In genomic region chr2:99970292-99970868, GRCh38 we compare ENCODE assay signal across 21 cellular contexts.
DNase-seq lines count a peak whose midpoint lies in the region; ATAC-seq, FAIRE-seq and TF ChIP-seq lines count a peak whose summit lies in the region.
"Had no signal": no experiment of that assay in that cellular context is flagged by ENCODE, and none has a peak within 500 bp of the region (broad histone marks: within the 10 kb centered on the region; RNA-seq: fewer than 3 reads in every experiment).

No MANE protein-coding gene starts in this region.

- H3K4me2 ChIP-seq in endothelial cell of umbilical vein (ENCODE audit: insufficient read depth, low read length) (no peak overlapping the region), osteoblast (ENCODE audit: insufficient read depth, low read length) (peak overlapping the region; percentile 54)
- H3K4me2 ChIP-seq: PC-9 had no signal

- H2AFZ ChIP-seq in endothelial cell of umbilical vein (ENCODE audit: low read depth, low read length) (peak overlapping the region; percentile 13), osteoblast (ENCODE audit: low read length) (peak overlapping the region; percentile 8)
- H2AFZ ChIP-seq: PC-9 had no signal

- intact Hi-C loops in endothelial cell of umbilical vein (cut with micrococcal nuclease) = no loop called here

- no peak for ATAC-seq in HG03432 (IDR thresholded peaks at IDR 0.05; ENCODE audit: unreplicated experiment)
- no peak for ATAC-seq in activated naive CD8-positive, alpha-beta T cell treated with anti-CD3 and anti-CD28 coated beads, Interleukin-2, amount 50 U/mL, for 24 hours
- no peak for ATAC-seq in GM21381 (IDR thresholded peaks at IDR 0.05; ENCODE audit: unreplicated experiment)
- ATAC-seq: WTC11 had no signal

- H3K27ac Mint-ChIP-seq in activated naive CD8-positive, alpha-beta T cell treated with anti-CD3 and anti-CD28 coated beads, Interleukin-2, amount 50 U/mL, for 24 hours = no peak overlapping the region
- H3K27ac Mint-ChIP-seq: activated CD4-positive, alpha-beta memory T cell treated with anti-CD3 and anti-CD28 coated beads for 36 hours; WTC11 had no signal

- FAIRE-seq in endothelial cell of umbilical vein (lab: Jason Lieb, UNC) = no peak
- FAIRE-seq: frontal cortex, GM18507 had no signal

- H3K9me3 ChIP-seq in endothelial cell of umbilical vein (replicated peaks; ENCODE audit: control insufficient read depth, insufficient read depth, low read length) = no peaks in the 10 kb centered on the region
- no peaks in the 10 kb centered on the region for H3K9me3 ChIP-seq in osteoblast (ENCODE audit: low read depth, low read length)
- H3K9me3 ChIP-seq: ascending aorta, Caco-2, SJCRH30 had no signal

- H3K9me3 Mint-ChIP-seq in activated naive CD8-positive, alpha-beta T cell treated with anti-CD3 and anti-CD28 coated beads, Interleukin-2, amount 50 U/mL, for 24 hours = no peaks in the 10 kb centered on the region
- H3K9me3 Mint-ChIP-seq: activated CD4-positive, alpha-beta memory T cell treated with anti-CD3 and anti-CD28 coated beads for 36 hours; WTC11 had no signal

- H3K4me3 ChIP-seq in NB4 (ENCODE audit: low read depth, low read length) (no peak overlapping the region), endothelial cell of umbilical vein (replicated peaks in 1 of 3; ENCODE audit: insufficient read depth in 1 of 3, low read depth in 1 of 3, low read length in 3 of 3) (no peak overlapping the region), osteoblast (ENCODE audit: insufficient read depth, low read length) (peak overlapping the region; percentile 12)
- H3K4me3 ChIP-seq: ascending aorta, PC-9, SJCRH30 had no signal

- CTCF ChIA-PET in endothelial cell of umbilical vein (lab: Charles Lee) = no interaction called here

- H3K9me1 ChIP-seq in endothelial cell of umbilical vein (replicated peaks; ENCODE audit: control insufficient read depth, extremely low read depth, insufficient read depth, low read length) = no peaks in the 10 kb centered on the region

- H3K9ac ChIP-seq in endothelial cell of umbilical vein (replicated peaks; ENCODE audit: extremely low read depth, insufficient read depth, low read length) = no peak overlapping the region

- H3K4me3 Mint-ChIP-seq in activated naive CD8-positive, alpha-beta T cell treated with anti-CD3 and anti-CD28 coated beads, Interleukin-2, amount 50 U/mL, for 24 hours = no peak overlapping the region
- H3K4me3 Mint-ChIP-seq: activated CD4-positive, alpha-beta memory T cell treated with anti-CD3 and anti-CD28 coated beads for 36 hours; neural crest cell; WTC11 had no signal

- H3K4me1 Mint-ChIP-seq in activated naive CD8-positive, alpha-beta T cell treated with anti-CD3 and anti-CD28 coated beads, Interleukin-2, amount 50 U/mL, for 24 hours = peaks cover 6% of the 10 kb centered on the region

- TF ChIP-seq CTCF in NB4 (IDR thresholded peaks at IDR 0.05; ENCODE audit: low read depth, low read length) (no peak), endothelial cell of umbilical vein (IDR thresholded peaks at IDR 0.05; ENCODE audit: extremely low read depth in 1 of 2, insufficient read depth in 1 of 2, low read depth in 1 of 2, low read length in 2 of 2) (no peak), osteoblast (IDR thresholded peaks at IDR 0.05; ENCODE audit: extremely low read depth, low read depth, low read length) (no peak)

- TF ChIP-seq POLR2A in NB4 (IDR thresholded peaks at IDR 0.05; ENCODE audit: extremely low read depth, insufficient read length) = no peak
- no peak for TF ChIP-seq POLR2A in endothelial cell of umbilical vein (IDR thresholded peaks at IDR 0.05; ENCODE audit: low read depth, low read length)

- peaks cover 3% of the 10 kb centered on the region for H3K36me3 Mint-ChIP-seq in activated naive CD8-positive, alpha-beta T cell treated with anti-CD3 and anti-CD28 coated beads, Interleukin-2, amount 50 U/mL, for 24 hours (ENCODE audit: low read depth)
- H3K36me3 Mint-ChIP-seq: activated CD4-positive, alpha-beta memory T cell treated with anti-CD3 and anti-CD28 coated beads for 36 hours; WTC11 had no signal

- H3K4me1 ChIP-seq in endothelial cell of umbilical vein (ENCODE audit: control insufficient read depth, extremely low read depth, insufficient read depth, low read length) (peaks cover 7% of the 10 kb centered on the region), osteoblast (ENCODE audit: insufficient read depth, low read length) (peaks cover 41% of the 10 kb centered on the region)
- H3K4me1 ChIP-seq: ascending aorta, Caco-2, SJCRH30 had no signal

- no TSS peak for BruUV-seq in endothelial cell of umbilical vein (replicated peaks; lab: Mats Ljungman, UMichigan)

- dilution Hi-C loops in endothelial cell of umbilical vein (cut with MboI; ENCODE audit: extremely low pct_ligation_motif_present, low sequenced_read_pairs) = no loop called here

- H4K20me1 ChIP-seq in endothelial cell of umbilical vein (replicated peaks; ENCODE audit: control insufficient read depth, extremely low read depth, insufficient read depth, low read length) (no peaks in the 10 kb centered on the region), osteoblast (ENCODE audit: insufficient read depth, low read length) (no peaks in the 10 kb centered on the region)

- peaks cover 2% of the 10 kb centered on the region for H3K27me3 Mint-ChIP-seq in activated naive CD8-positive, alpha-beta T cell treated with anti-CD3 and anti-CD28 coated beads, Interleukin-2, amount 50 U/mL, for 24 hours

- POLR2A ChIA-PET in endothelial cell of umbilical vein (lab: Charles Lee) = no interaction called here

- H3K36me3 ChIP-seq in endothelial cell of umbilical vein (ENCODE audit: control insufficient read depth in 2 of 2, extremely low read depth in 1 of 2, insufficient read depth in 2 of 2, low read length in 2 of 2) (no peaks in the 10 kb centered on the region), osteoblast (ENCODE audit: insufficient read depth, low read length) (no peaks in the 10 kb centered on the region)
- H3K36me3 ChIP-seq: ascending aorta, SJCRH30 had no signal

- no peak overlapping the region for H3K27ac ChIP-seq in endothelial cell of umbilical vein (ENCODE audit: insufficient read depth, low read depth, low read length)
- no peak overlapping the region for H3K27ac ChIP-seq in osteoblast (ENCODE audit: low read depth, low read length)
- H3K27ac ChIP-seq: ascending aorta, PC-9, SJCRH30 had no signal

- peaks cover 0 to 1% of the 10 kb centered on the region in 2 experiments for H3K27me3 ChIP-seq in endothelial cell of umbilical vein (ENCODE audit: control insufficient read depth in 2 of 2, insufficient read depth in 2 of 2, low read length in 2 of 2)
- H3K27me3 ChIP-seq in osteoblast (ENCODE audit: insufficient read depth, low read length) = no peaks in the 10 kb centered on the region
- H3K27me3 ChIP-seq: ascending aorta had no signal

- H3K79me2 ChIP-seq in endothelial cell of umbilical vein (ENCODE audit: control insufficient read depth, insufficient read depth, low read length) = no peaks in the 10 kb centered on the region
- H3K79me2 ChIP-seq in osteoblast (ENCODE audit: insufficient read depth, low read length) = no peaks in the 10 kb centered on the region

- peak; percentile 35 for DNase-seq in CD1c-positive myeloid dendritic cell (ENCODE audit: extremely low spot score)
- DNase-seq in NB4 (ENCODE audit: low read depth) = peak; percentile 35
- no peak for DNase-seq in endothelial cell of umbilical vein (ENCODE audit: low read depth, low spot score)
- DNase-seq in osteoblast (ENCODE audit: insufficient read length, low spot score, missing footprints) = no peak
- no peak for DNase-seq in activated naive CD8-positive, alpha-beta T cell treated with anti-CD3 and anti-CD28 coated beads, Interleukin-2, amount 50 U/mL, for 24 hours
- DNase-seq: activated CD4-positive, alpha-beta memory T cell treated with anti-CD3 and anti-CD28 coated beads for 36 hours; AML-193; Caco-2; midbrain; NCI-H1417; NCI-H526; PC-9; SJCRH30; T-helper 2 cell had no signal

TF ChIP-seq in endothelial cell of umbilical vein, 7 proteins besides CTCF, POLR2A, EP300 and RAD21:
- no peak for TF ChIP-seq MYC (IDR thresholded peaks at IDR 0.05; ENCODE audit: low read depth, low read length)
- no peak for TF ChIP-seq EZH2 (IDR thresholded peaks at IDR 0.05; ENCODE audit: borderline replicate concordance, low read depth, low read length, severe bottlenecking)
- TF ChIP-seq MAX (IDR thresholded peaks at IDR 0.05; ENCODE audit: insufficient read depth, insufficient read length) = no peak
- no peak for TF ChIP-seq GATA2 (IDR thresholded peaks at IDR 0.05; ENCODE audit: insufficient read depth, insufficient read length, low read depth, low read length)
- no peak for TF ChIP-seq FOS (IDR thresholded peaks at IDR 0.05; ENCODE audit: borderline replicate concordance, insufficient read depth, low read length)
- no peak for TF ChIP-seq JUN (IDR thresholded peaks at IDR 0.05; ENCODE audit: borderline replicate concordance, insufficient read depth, insufficient read length, low read depth)
- no peak for TF ChIP-seq POLR2AphosphoS5 (IDR thresholded peaks at IDR 0.05; ENCODE audit: insufficient read depth, low read depth, low read length)

Comparison
In these comparisons a context has a peak if more than half of its experiments do, and no peak if none do; other contexts are left out.
1. DNase-seq: peak in CD1c-positive myeloid dendritic cell (single experiment) and NB4 (single experiment); none in endothelial cell of umbilical vein (single experiment), osteoblast (single experiment) and activated naive CD8-positive, alpha-beta T cell treated with anti-CD3 and anti-CD28 coated beads, Interleukin-2, amount 50 U/mL, for 24 hours (single experiment).